18 cellular contexts compared by ENCODE assay signal in genomic region chr14:97833291-97833690, GRCh38.
"Had no signal": no experiment of that assay in that cellular context is flagged by ENCODE, and none has a peak within 500 bp of the region (broad histone marks: within the 10 kb centered on the region; RNA-seq: fewer than 3 reads in every experiment).

No MANE protein-coding gene starts in this region.

- H3K27ac ChIP-seq: coronary artery, heart left ventricle, upper lobe of left lung, uterus had no signal

- DNase-seq: effector CD4-positive, alpha-beta T cell; endodermal cell; erythroblast; foreskin melanocyte; heart left ventricle; hippocampal formation; kidney glomerular epithelial cell; mammary epithelial cell; naive thymus-derived CD4-positive, alpha-beta T cell; posterior cingulate gyrus; right cardiac atrium; small intestine; stimulated activated CD4-positive, alpha-beta T cell treated with anti-CD3 and anti-CD28 coated beads, Interleukin-12 subunit alpha, Interleukin-12 subunit beta, amount 100 ng/mL, for 4 hours; stimulated activated naive CD4-positive, alpha-beta T cell treated with Interleukin-2 at 50 U/mL for 16 hours; uterus had no signal

- H3K27ac Mint-ChIP-seq: endodermal cell had no signal

- H3K36me3 ChIP-seq: heart left ventricle, upper lobe of left lung, uterus had no signal

- H3K36me3 Mint-ChIP-seq: naive thymus-derived CD4-positive, alpha-beta T cell had no signal

- H3K27me3 ChIP-seq: upper lobe of left lung, uterus had no signal

- H3K9me3 Mint-ChIP-seq: endodermal cell had no signal

- ATAC-seq: heart left ventricle; left lobe of liver; naive thymus-derived CD4-positive, alpha-beta T cell; right cardiac atrium had no signal

- H3K4me3 Mint-ChIP-seq: endodermal cell; naive thymus-derived CD4-positive, alpha-beta T cell had no signal

- H3K4me3 ChIP-seq: coronary artery, heart left ventricle, upper lobe of left lung, uterus had no signal

- H3K9me3 ChIP-seq: heart left ventricle, upper lobe of left lung, uterus had no signal

- H3K4me1 ChIP-seq: heart left ventricle, upper lobe of left lung, uterus had no signal
